In the genomic region with DNA sequence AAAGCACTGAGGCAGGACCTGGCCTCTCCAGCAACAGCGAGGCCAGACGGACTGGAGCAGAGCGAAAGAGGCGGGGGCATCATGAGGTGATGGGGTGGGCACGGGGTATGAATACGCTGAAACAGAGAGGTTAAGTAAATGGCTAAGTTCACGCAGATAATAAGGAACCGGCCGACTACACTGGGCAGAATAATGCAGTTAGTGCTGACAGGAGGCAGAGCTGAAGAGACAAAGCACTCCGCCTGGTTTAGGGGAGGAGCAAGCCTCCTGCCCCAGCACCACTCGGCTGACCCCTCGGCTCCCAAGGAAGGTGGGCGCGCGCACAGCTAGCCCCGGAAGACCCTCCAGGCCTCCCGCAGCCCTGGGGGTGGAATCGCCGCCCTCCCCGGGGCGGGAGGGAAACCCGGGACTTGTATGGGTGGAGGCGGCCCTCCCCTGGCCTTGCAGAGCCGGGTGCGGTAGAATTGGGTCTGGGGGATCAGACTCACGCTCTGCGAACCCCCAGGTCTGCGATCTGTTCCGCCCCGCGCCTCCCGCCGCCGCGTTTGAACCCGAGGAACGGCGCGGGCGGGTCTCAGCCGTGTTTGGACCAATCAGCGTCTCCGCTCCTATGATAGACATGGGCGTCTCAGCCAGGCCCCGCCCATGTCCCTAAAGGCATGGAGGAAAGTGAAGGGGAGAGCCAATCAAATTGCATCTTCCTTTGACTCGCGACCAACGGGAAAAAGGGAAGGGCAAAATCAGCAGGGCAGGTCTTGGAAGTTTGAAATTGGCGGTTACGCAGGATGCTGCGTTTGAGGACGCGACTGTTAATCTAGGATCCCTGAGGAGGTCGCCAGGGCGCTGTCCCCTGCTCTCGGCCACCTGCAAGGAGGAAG, we compare ENCODE assay signal across 8 cellular contexts. TPM values are rescaled to one million over a fixed set of nuclear protein-coding genes. Genes with fewer than 3 reads are reported as not detected.
DNase-seq lines count a peak whose midpoint lies in the region; ATAC-seq and TF ChIP-seq lines count a peak whose summit lies in the region.

A gene with protein sequence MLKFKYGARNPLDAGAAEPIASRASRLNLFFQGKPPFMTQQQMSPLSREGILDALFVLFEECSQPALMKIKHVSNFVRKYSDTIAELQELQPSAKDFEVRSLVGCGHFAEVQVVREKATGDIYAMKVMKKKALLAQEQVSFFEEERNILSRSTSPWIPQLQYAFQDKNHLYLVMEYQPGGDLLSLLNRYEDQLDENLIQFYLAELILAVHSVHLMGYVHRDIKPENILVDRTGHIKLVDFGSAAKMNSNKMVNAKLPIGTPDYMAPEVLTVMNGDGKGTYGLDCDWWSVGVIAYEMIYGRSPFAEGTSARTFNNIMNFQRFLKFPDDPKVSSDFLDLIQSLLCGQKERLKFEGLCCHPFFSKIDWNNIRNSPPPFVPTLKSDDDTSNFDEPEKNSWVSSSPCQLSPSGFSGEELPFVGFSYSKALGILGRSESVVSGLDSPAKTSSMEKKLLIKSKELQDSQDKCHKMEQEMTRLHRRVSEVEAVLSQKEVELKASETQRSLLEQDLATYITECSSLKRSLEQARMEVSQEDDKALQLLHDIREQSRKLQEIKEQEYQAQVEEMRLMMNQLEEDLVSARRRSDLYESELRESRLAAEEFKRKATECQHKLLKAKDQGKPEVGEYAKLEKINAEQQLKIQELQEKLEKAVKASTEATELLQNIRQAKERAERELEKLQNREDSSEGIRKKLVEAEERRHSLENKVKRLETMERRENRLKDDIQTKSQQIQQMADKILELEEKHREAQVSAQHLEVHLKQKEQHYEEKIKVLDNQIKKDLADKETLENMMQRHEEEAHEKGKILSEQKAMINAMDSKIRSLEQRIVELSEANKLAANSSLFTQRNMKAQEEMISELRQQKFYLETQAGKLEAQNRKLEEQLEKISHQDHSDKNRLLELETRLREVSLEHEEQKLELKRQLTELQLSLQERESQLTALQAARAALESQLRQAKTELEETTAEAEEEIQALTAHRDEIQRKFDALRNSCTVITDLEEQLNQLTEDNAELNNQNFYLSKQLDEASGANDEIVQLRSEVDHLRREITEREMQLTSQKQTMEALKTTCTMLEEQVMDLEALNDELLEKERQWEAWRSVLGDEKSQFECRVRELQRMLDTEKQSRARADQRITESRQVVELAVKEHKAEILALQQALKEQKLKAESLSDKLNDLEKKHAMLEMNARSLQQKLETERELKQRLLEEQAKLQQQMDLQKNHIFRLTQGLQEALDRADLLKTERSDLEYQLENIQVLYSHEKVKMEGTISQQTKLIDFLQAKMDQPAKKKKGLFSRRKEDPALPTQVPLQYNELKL (N-terminal part only) (minus strand): TSS at position 560 of the 878 bp plus-strand sequence. CDS start 1,152 bp downstream, outside the sequence.

- H3K27ac ChIP-seq in BLaER1 (peak within 1 kb of the TSS; percentile 91), colonic mucosa (no peak within 1 kb of the TSS)

- peak within 1 kb of the TSS; percentile 82 for H3K4me3 Mint-ChIP-seq in activated CD4-positive, alpha-beta T cell treated with anti-CD3 and anti-CD28 coated beads for 36 hours

- no peaks in the 10 kb centered on the region for H3K27me3 Mint-ChIP-seq in activated CD4-positive, alpha-beta T cell treated with anti-CD3 and anti-CD28 coated beads for 36 hours

- H3K27ac Mint-ChIP-seq in activated CD4-positive, alpha-beta T cell treated with anti-CD3 and anti-CD28 coated beads for 36 hours = peak within 1 kb of the TSS; percentile 63

- POLR2A ChIA-PET in activated CD4-positive, alpha-beta T cell treated with anti-CD3 and anti-CD28 coated beads for 36 hours (lab: Charles Lee) = no interaction called here

- H3K36me3 Mint-ChIP-seq in activated CD4-positive, alpha-beta T cell treated with anti-CD3 and anti-CD28 coated beads for 36 hours (ENCODE audit: low read depth) = peaks cover 13% of the 10 kb centered on the region

- peaks cover 13% of the 10 kb centered on the region for H3K4me1 Mint-ChIP-seq in activated CD4-positive, alpha-beta T cell treated with anti-CD3 and anti-CD28 coated beads for 36 hours

- H3K9me3 ChIP-seq in BLaER1 = no peaks in the 10 kb centered on the region
- H3K9me3 ChIP-seq in colonic mucosa = no peaks in the 10 kb centered on the region

- no peak for TF ChIP-seq CTCF in colonic mucosa (IDR thresholded peaks at IDR 0.05)

- intact Hi-C loops in activated CD4-positive, alpha-beta T cell treated with anti-CD3 and anti-CD28 coated beads for 36 hours (cut with DNase I, micrococcal nuclease) = loop anchor here (1.0 to 5.0 kb wide), 6 partner anchors 24 to 239 kb away; a partner anchor contains a TSS
- intact Hi-C loops in colonic mucosa (cut with DNase I) = no loop called here

- ATAC-seq in GM19324 (IDR thresholded peaks at IDR 0.05; ENCODE audit: low FRiP score, unreplicated experiment) (peak; percentile 99), HG03460 (IDR thresholded peaks at IDR 0.05; ENCODE audit: unreplicated experiment) (peak; percentile 100)
- ATAC-seq in activated CD4-positive, alpha-beta T cell treated with anti-CD3 and anti-CD28 coated beads for 36 hours = peak; percentile 100

- peak within 1 kb of the TSS; percentile 93 for H3K9ac ChIP-seq in BLaER1
- H3K9ac ChIP-seq in colonic mucosa (ENCODE audit: low read depth in 2 of 2, low read length in 2 of 2) = peak within 1 kb of the TSS; percentile 61 to 71

- H3K36me3 ChIP-seq in BLaER1 = peaks cover 37% of the 10 kb centered on the region
- no peaks in the 10 kb centered on the region for H3K36me3 ChIP-seq in colonic mucosa

- CTCF ChIA-PET in activated CD4-positive, alpha-beta T cell treated with anti-CD3 and anti-CD28 coated beads for 36 hours (lab: Charles Lee) = interaction anchor here (0.7 kb wide), 1 partner anchor 351 kb away, joined by 3 read pairs; no protein-coding TSS in a partner anchor

- DNase-seq in NCI-H524 treated with DMSO at 0.1 percent for 48 hours (lab: John Stamatoyannopoulos, UW) (peak; percentile 62), colonic mucosa (peak; percentile 92), kidney tubule cell (ENCODE audit: low spot score) (peak; percentile 96)
- peak; percentile 93 for DNase-seq in activated CD4-positive, alpha-beta T cell treated with anti-CD3 and anti-CD28 coated beads for 36 hours
- peak; percentile 61 to 86 (median 73) for DNase-seq in stimulated activated CD4-positive, alpha-beta T cell treated with anti-CD3 and anti-CD28 coated beads, Interleukin-1b, Interleukin-23, amount 100 ng/mL, for 24 hours (ENCODE audit: low read depth in 4 of 4, low spot score in 1 of 4)

- no peaks in the 10 kb centered on the region for H4K20me1 ChIP-seq in BLaER1

- peaks cover 18% of the 10 kb centered on the region for H3K4me1 ChIP-seq in BLaER1
- H3K4me1 ChIP-seq in colonic mucosa = peaks cover 4% of the 10 kb centered on the region

- H3K27me3 ChIP-seq in BLaER1 (no peaks in the 10 kb centered on the region), colonic mucosa (no peaks in the 10 kb centered on the region)

- H3K4me3 ChIP-seq in BLaER1 (peak within 1 kb of the TSS; percentile 99), colonic mucosa (peak within 1 kb of the TSS; percentile 99)

- H3K9me3 Mint-ChIP-seq in activated CD4-positive, alpha-beta T cell treated with anti-CD3 and anti-CD28 coated beads for 36 hours (ENCODE audit: low read depth) = no peaks in the 10 kb centered on the region

- peak within 1 kb of the TSS; percentile 90 for H3K4me2 ChIP-seq in BLaER1

RNA-seq across cellular contexts. Expression of the gene that starts here (rescaled TPM):
- total RNA-seq in activated CD4-positive, alpha-beta T cell treated with anti-CD3 and anti-CD28 coated beads for 36 hours = 10 to 100 TPM; 54.6 to 71.5 TPM
- 10 to 100 TPM; 12.6 to 42.4 TPM for total RNA-seq in colonic mucosa
